In genomic region chr11:72582206-72583176, GRCh38 we compare ENCODE assay signal across 19 cellular contexts.
DNase-seq lines count a peak whose midpoint lies in the region; ATAC-seq, FAIRE-seq and TF ChIP-seq lines count a peak whose summit lies in the region.
"Had no signal": no experiment of that assay in that cellular context is flagged by ENCODE, and none has a peak within 500 bp of the region (broad histone marks: within the 10 kb centered on the region; RNA-seq: fewer than 3 reads in every experiment).

No MANE protein-coding gene starts in this region.

- no peak for ATAC-seq in Right ventricle myocardium inferior
- no peak for ATAC-seq in left cardiac atrium
- no peak for ATAC-seq in CD4-positive, alpha-beta T cell (ENCODE audit: poor library complexity)
- ATAC-seq: A549, PC-3 had no signal

- H3K4me1 Mint-ChIP-seq in CD4-positive, alpha-beta T cell (ENCODE audit: low read depth): peaks cover 17% of the 10 kb centered on the region
- no peaks in the 10 kb centered on the region for H3K4me1 Mint-ChIP-seq in Calu3 (ENCODE audit: low read depth, unreplicated experiment)

- WGBS in spleen, 5 donors: 89 to 91% (median 91%) methylated on average over 14 of the region's 14 CpGs

- DNase-seq in Right ventricle myocardium inferior (ENCODE audit: missing footprints) (peak; percentile 37), left cardiac atrium (no peak), kidney (peak; percentile 39), spleen (peak; percentile 66), Calu3 (no peak), SHP77 (lab: John Stamatoyannopoulos, UW) (no peak)
- DNase-seq in CD4-positive, alpha-beta T cell: no peak
- DNase-seq: C1 segment of cervical spinal cord, COR-L47, EL, GOT3, KBM-7, MV-4-11, NCI-H1417 treated with DMSO at 0.1 percent for 48 hours, NCI-H1930, NCI-H2171, NCI-H774, PC-3 had no signal

- H3K4me3 Mint-ChIP-seq in CD4-positive, alpha-beta T cell: peak overlapping the region; percentile 11
- no peak overlapping the region for H3K4me3 Mint-ChIP-seq in Calu3 (ENCODE audit: low read depth, unreplicated experiment)

- H3K36me3 ChIP-seq in kidney (ENCODE audit: control insufficient read depth in 1 of 2, insufficient read depth in 2 of 2, low read length in 2 of 2) (no peaks in the 10 kb centered on the region), spleen (peaks cover 0 to 91% (median 23%) of the 10 kb centered on the region in 6 donors)

- no peaks in the 10 kb centered on the region for H3K9me3 ChIP-seq in CD4-positive, alpha-beta T cell (ENCODE audit: control insufficient read depth, low read length)
- H3K9me3 ChIP-seq in kidney (ENCODE audit: control insufficient read depth in 1 of 2, low read length in 2 of 2) (no peaks in the 10 kb centered on the region), spleen (no peaks in the 10 kb centered on the region)
- H3K9me3 ChIP-seq: A549 had no signal

- POLR2A ChIA-PET in CD4-positive, alpha-beta T cell (lab: Charles Lee): no interaction called here

- H3K36me3 Mint-ChIP-seq in CD4-positive, alpha-beta T cell (ENCODE audit: low read depth): no peaks in the 10 kb centered on the region
- no peaks in the 10 kb centered on the region for H3K36me3 Mint-ChIP-seq in Calu3 (ENCODE audit: insufficient read depth, unreplicated experiment)

- H3K4me1 ChIP-seq in kidney (ENCODE audit: control insufficient read depth in 1 of 2, insufficient read depth in 1 of 2, low read depth in 1 of 2, low read length in 2 of 2) (peaks cover 0 to 15% of the 10 kb centered on the region in 2 donors), spleen (peaks cover 9 to 43% (median 22%) of the 10 kb centered on the region in 6 donors)
- H3K4me1 ChIP-seq: A549 had no signal

- BruUV-seq in Calu3 (replicated peaks; lab: Mats Ljungman, UMichigan): no TSS peak

- no peak for FAIRE-seq in kidney (lab: Jason Lieb, UNC)
- FAIRE-seq: A549 had no signal

- H3K27ac Mint-ChIP-seq in CD4-positive, alpha-beta T cell: no peak overlapping the region
- H3K27ac Mint-ChIP-seq in Calu3 (ENCODE audit: unreplicated experiment): no peak overlapping the region

- TF ChIP-seq CTCF in CD4-positive, alpha-beta T cell (IDR thresholded peaks at IDR 0.05): no peak
- TF ChIP-seq CTCF in kidney (IDR thresholded peaks at IDR 0.05; ENCODE audit: borderline replicate concordance, extremely low read depth, insufficient read depth) (no peak), spleen (IDR thresholded peaks at IDR 0.05 in 8 of 11, conservative IDR thresholded peaks at IDR 0.05 in 3 of 11) (no peak), Calu3 (IDR thresholded peaks at IDR 0.05; ENCODE audit: unreplicated experiment) (no peak)

- intact Hi-C loops in Right ventricle myocardium inferior (cut with DNase I) (no loop called here), left cardiac atrium (cut with DNase I) (no loop called here), kidney (cut with DNase I) (no loop called here), spleen (cut with DNase I; ENCODE audit: low total_unique reads) (no loop called here), Calu3 (cut with micrococcal nuclease; ENCODE audit: unreplicated experiment) (no loop called here)
- intact Hi-C loops in CD4-positive, alpha-beta T cell (cut with DNase I, micrococcal nuclease): no loop called here

- H3K4me3 ChIP-seq in kidney (ENCODE audit: low read length in 2 of 2): no peak overlapping the region
- no peak overlapping the region for H3K4me3 ChIP-seq in spleen
- H3K4me3 ChIP-seq: A549 had no signal

- no peak overlapping the region for H3K27ac ChIP-seq in CD4-positive, alpha-beta T cell (ENCODE audit: low read depth, low read length)
- H3K27ac ChIP-seq in kidney (ENCODE audit: low read depth in 2 of 2, low read length in 2 of 2): no peak overlapping the region
- H3K27ac ChIP-seq in spleen: no peak overlapping the region
- H3K27ac ChIP-seq: A549 had no signal

- H3K27me3 Mint-ChIP-seq in CD4-positive, alpha-beta T cell: peaks cover 17% of the 10 kb centered on the region
- H3K27me3 Mint-ChIP-seq in Calu3 (ENCODE audit: unreplicated experiment): peaks cover 78% of the 10 kb centered on the region

- no peaks in the 10 kb centered on the region for H3K27me3 ChIP-seq in CD4-positive, alpha-beta T cell (ENCODE audit: control insufficient read depth, insufficient read depth, low read length)
- H3K27me3 ChIP-seq in spleen (replicated peaks in 1 of 7): peaks cover 0 to 27% (median 0%) of the 10 kb centered on the region in 7 donors

- H3K9me3 Mint-ChIP-seq in CD4-positive, alpha-beta T cell: no peaks in the 10 kb centered on the region
- H3K9me3 Mint-ChIP-seq in Calu3 (ENCODE audit: low read depth, unreplicated experiment): no peaks in the 10 kb centered on the region

- H3K9ac ChIP-seq in kidney (ENCODE audit: low read length in 2 of 2): no peak overlapping the region

- TF ChIP-seq POLR2A in spleen (IDR thresholded peaks at IDR 0.05): no peak

- CTCF ChIA-PET in CD4-positive, alpha-beta T cell (lab: Charles Lee): no interaction called here
- CTCF ChIA-PET in Calu3 (lab: Charles Lee): interaction anchor here (1.0 kb wide), 1 partner anchor 83 kb away, joined by 3 read pairs; no protein-coding TSS in a partner anchor

Comparison
In these comparisons a context has a peak if more than half of its experiments do, and no peak if none do; other contexts are left out.
1. DNase-seq: peak in Right ventricle myocardium inferior (single experiment), kidney (single experiment) and spleen (single experiment); none in left cardiac atrium (single experiment), CD4-positive, alpha-beta T cell (0 of 10), Calu3 (single experiment) and SHP77 (0 of 2).